9 cellular contexts compared by ENCODE assay signal in the genomic region with DNA sequence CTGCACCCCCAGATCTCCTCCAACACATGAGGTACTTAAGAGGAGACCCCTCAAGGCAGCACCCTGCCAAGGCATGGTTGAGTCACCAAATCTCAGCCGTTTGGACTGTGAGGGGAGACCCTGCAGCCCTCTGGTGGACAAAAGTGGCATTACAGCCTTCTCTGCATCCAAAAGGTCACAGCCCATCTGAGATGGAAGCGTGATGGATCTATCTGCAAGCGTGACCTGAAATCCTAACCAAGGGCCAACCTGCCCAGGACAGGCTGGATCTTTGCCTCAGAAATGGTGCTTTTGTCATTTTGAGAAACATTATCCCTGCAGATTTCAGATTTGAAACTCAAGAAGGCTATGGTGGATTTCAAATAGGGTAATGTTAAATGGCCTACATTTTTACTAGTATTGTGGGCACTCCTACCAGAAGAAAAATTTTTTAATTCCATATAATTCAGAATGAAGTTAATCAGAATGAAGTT. TPM values are rescaled to one million over a fixed set of nuclear protein-coding genes. Genes with fewer than 3 reads are reported as not detected.
DNase-seq lines count a peak whose midpoint lies in the region; ATAC-seq and TF ChIP-seq lines count a peak whose summit lies in the region.
"Had no signal": no experiment of that assay in that cellular context is flagged by ENCODE, and none has a peak within 500 bp of the region (broad histone marks: within the 10 kb centered on the region; RNA-seq: fewer than 3 reads in every experiment).

No MANE protein-coding gene starts in this region.

- H3K27me3 ChIP-seq in HAP-1 (ENCODE audit: low read depth) (no peaks in the 10 kb centered on the region), dorsolateral prefrontal cortex (no peaks in the 10 kb centered on the region), lung (ENCODE audit: control insufficient read depth, insufficient read depth) (no peaks in the 10 kb centered on the region)

- no peak overlapping the region for H3K27ac Mint-ChIP-seq in activated CD4-positive, alpha-beta memory T cell treated with anti-CD3 and anti-CD28 coated beads for 36 hours
- H3K27ac Mint-ChIP-seq: T-helper 1 cell treated with Interleukin-12 subunit alpha and Interleukin-12 subunit beta and Interleukin-4 antibody, amounts not matched to agents 30 μg/mL and 1 μg/mL, for 36 hours had no signal

- ATAC-seq in lung (ENCODE audit: insufficient read depth, low FRiP score): peak; percentile 85
- no peak for ATAC-seq in GM19455 (IDR thresholded peaks at IDR 0.05; ENCODE audit: unreplicated experiment)

- TF ChIP-seq CTCF in dorsolateral prefrontal cortex (IDR thresholded peaks at IDR 0.05 in 54 of 56, conservative IDR thresholded peaks at IDR 0.05 in 2 of 56; ENCODE audit: low read depth in 1 of 56, partially characterized antibody in 56 of 56): peak; percentile 87 to 99 (median 92)
- peak; percentile 85 for TF ChIP-seq CTCF in lung (IDR thresholded peaks at IDR 0.05; ENCODE audit: control extremely low read depth, extremely low read depth)

- H3K4me1 Mint-ChIP-seq in activated CD4-positive, alpha-beta memory T cell treated with anti-CD3 and anti-CD28 coated beads for 36 hours (ENCODE audit: low read depth): no peaks in the 10 kb centered on the region

- DNase-seq in COR-L47 (lab: John Stamatoyannopoulos, UW) (peak; percentile 61), HAP-1 (ENCODE audit: low spot score in 2 of 2) (peak; percentile 61 to 93), NCI-H2227 treated with DMSO at 0.1 percent for 48 hours (lab: John Stamatoyannopoulos, UW) (peak; percentile 35), dorsolateral prefrontal cortex (peak; percentile 63 to 89 (median 82)), lung (ENCODE audit: low spot score) (peak; percentile 83)
- peak; percentile 88 for DNase-seq in activated CD4-positive, alpha-beta memory T cell treated with anti-CD3 and anti-CD28 coated beads for 36 hours
- peak; percentile 56 for DNase-seq in stimulated activated CD8-positive, alpha-beta memory T cell treated with anti-CD3 and anti-CD28 coated beads, Interleukin-12 subunit alpha, Interleukin-12 subunit beta, amount 100 ng/mL, for 4 hours (ENCODE audit: low read depth)

- peaks cover 3% of the 10 kb centered on the region for H3K27me3 Mint-ChIP-seq in activated CD4-positive, alpha-beta memory T cell treated with anti-CD3 and anti-CD28 coated beads for 36 hours

- H3K4me3 Mint-ChIP-seq in activated CD4-positive, alpha-beta memory T cell treated with anti-CD3 and anti-CD28 coated beads for 36 hours: no peak overlapping the region
- H3K4me3 Mint-ChIP-seq: T-helper 1 cell treated with Interleukin-12 subunit alpha and Interleukin-12 subunit beta and Interleukin-4 antibody, amounts not matched to agents 30 μg/mL and 1 μg/mL, for 36 hours had no signal

- H3K27ac ChIP-seq in dorsolateral prefrontal cortex (peak overlapping the region in 10 of 59 donors; percentile 9 to 49 (median 35)), lung (ENCODE audit: low read depth in 1 of 2, low read length in 1 of 2) (no peak overlapping the region)

- intact Hi-C loops in activated CD4-positive, alpha-beta memory T cell treated with anti-CD3 and anti-CD28 coated beads for 36 hours (cut with micrococcal nuclease): loop anchor here (1.0 kb wide), 3 partner anchors 203 to 341 kb away; no protein-coding TSS in a partner anchor
- intact Hi-C loops in dorsolateral prefrontal cortex (cut with DNase I): loop anchor here (2.0 to 10.0 kb wide), 3 partner anchors 298 to 455 kb away; no protein-coding TSS in a partner anchor

- H3K36me3 ChIP-seq in HAP-1 (replicated peaks) (no peaks in the 10 kb centered on the region), lung (ENCODE audit: control insufficient read depth in 2 of 2, insufficient read depth in 2 of 2, low read length in 2 of 2) (no peaks in the 10 kb centered on the region)

- H3K4me1 ChIP-seq in HAP-1 (peaks cover 10% of the 10 kb centered on the region), lung (ENCODE audit: control insufficient read depth in 2 of 2, insufficient read depth in 2 of 2, low read length in 2 of 2) (no peaks in the 10 kb centered on the region)

- no peaks in the 10 kb centered on the region for H3K9me3 Mint-ChIP-seq in activated CD4-positive, alpha-beta memory T cell treated with anti-CD3 and anti-CD28 coated beads for 36 hours
- H3K9me3 Mint-ChIP-seq: T-helper 1 cell treated with Interleukin-12 subunit alpha and Interleukin-12 subunit beta and Interleukin-4 antibody, amounts not matched to agents 30 μg/mL and 1 μg/mL, for 36 hours had no signal

- in situ Hi-C loops in HAP-1 (cut with MboI; ENCODE audit: low sequenced_read_pairs): no loop called here

- WGBS in lung, 2 donors: 6 to 7% methylated on average over 3 of the region's 3 CpGs

- H3K9me3 ChIP-seq in HAP-1 (no peaks in the 10 kb centered on the region), lung (ENCODE audit: control insufficient read depth in 2 of 2, insufficient read depth in 1 of 2, low read length in 1 of 2) (no peaks in the 10 kb centered on the region)

- POLR2A ChIA-PET in activated CD4-positive, alpha-beta memory T cell treated with anti-CD3 and anti-CD28 coated beads for 36 hours (lab: Charles Lee): no interaction called here

- CTCF ChIA-PET in activated CD4-positive, alpha-beta memory T cell treated with anti-CD3 and anti-CD28 coated beads for 36 hours (lab: Charles Lee): interaction anchor here (0.8 to 3.1 kb wide), 13 partner anchors 12 to 340 kb away, joined by 3 to 38 read pairs (median 5); no protein-coding TSS in a partner anchor

- no peaks in the 10 kb centered on the region for H3K36me3 Mint-ChIP-seq in activated CD4-positive, alpha-beta memory T cell treated with anti-CD3 and anti-CD28 coated beads for 36 hours

- no peak overlapping the region for H3K4me3 ChIP-seq in HAP-1
- H3K4me3 ChIP-seq in dorsolateral prefrontal cortex: peak overlapping the region in 44 of 59 donors; percentile 1 to 55 (median 30)
- H3K4me3 ChIP-seq in lung: no peak overlapping the region

RNA-seq across cellular contexts. Expression of gene DHRS4, which starts 23.7 kb away (rescaled TPM):
- 10 to 100 TPM; 25.7 to 27.0 TPM for total RNA-seq in activated CD4-positive, alpha-beta memory T cell treated with anti-CD3 and anti-CD28 coated beads for 36 hours
- total RNA-seq in dorsolateral prefrontal cortex (10 to 100 TPM in 96 of 120 experiments, 1 to 10 TPM in 24; 6.3 to 22.2 (median 12.8) TPM), lung (10 to 100 TPM; 36.0 to 37.3 TPM)
- 10 to 100 TPM; 45.0 to 45.9 TPM for polyA plus RNA-seq in lung

RNA-seq across cellular contexts. Expression of gene DHRS4L2, which starts 58.9 kb away (rescaled TPM):
- total RNA-seq in activated CD4-positive, alpha-beta memory T cell treated with anti-CD3 and anti-CD28 coated beads for 36 hours: 10 to 100 TPM; 27.6 to 29.6 TPM
- 10 to 100 TPM in 105 of 120 experiments, 1 to 10 TPM in 15; 6.2 to 20.1 (median 13.4) TPM for total RNA-seq in dorsolateral prefrontal cortex
- 10 to 100 TPM; 17.0 to 29.2 TPM for total RNA-seq in lung
- 10 to 100 TPM; 30.4 to 44.7 TPM for polyA plus RNA-seq in lung

Comparison
In these comparisons a context has a peak if more than half of its experiments do, and no peak if none do; other contexts are left out.
1. DNase-seq: peak in every context shown above with its lines; median percentile 88 in activated CD4-positive, alpha-beta memory T cell treated with anti-CD3 and anti-CD28 coated beads for 36 hours; 83 in lung; 82 in dorsolateral prefrontal cortex; 77 in HAP-1; 61 in COR-L47; 56 in stimulated activated CD8-positive, alpha-beta memory T cell treated with anti-CD3 and anti-CD28 coated beads, Interleukin-12 subunit alpha, Interleukin-12 subunit beta, amount 100 ng/mL, for 4 hours; 35 in NCI-H2227 treated with DMSO at 0.1 percent for 48 hours.
2. H3K4me3 ChIP-seq: peak in dorsolateral prefrontal cortex (44 of 59); none in HAP-1 (single experiment) and lung (single experiment).